17 cellular contexts compared by ENCODE assay signal in the genomic region with DNA sequence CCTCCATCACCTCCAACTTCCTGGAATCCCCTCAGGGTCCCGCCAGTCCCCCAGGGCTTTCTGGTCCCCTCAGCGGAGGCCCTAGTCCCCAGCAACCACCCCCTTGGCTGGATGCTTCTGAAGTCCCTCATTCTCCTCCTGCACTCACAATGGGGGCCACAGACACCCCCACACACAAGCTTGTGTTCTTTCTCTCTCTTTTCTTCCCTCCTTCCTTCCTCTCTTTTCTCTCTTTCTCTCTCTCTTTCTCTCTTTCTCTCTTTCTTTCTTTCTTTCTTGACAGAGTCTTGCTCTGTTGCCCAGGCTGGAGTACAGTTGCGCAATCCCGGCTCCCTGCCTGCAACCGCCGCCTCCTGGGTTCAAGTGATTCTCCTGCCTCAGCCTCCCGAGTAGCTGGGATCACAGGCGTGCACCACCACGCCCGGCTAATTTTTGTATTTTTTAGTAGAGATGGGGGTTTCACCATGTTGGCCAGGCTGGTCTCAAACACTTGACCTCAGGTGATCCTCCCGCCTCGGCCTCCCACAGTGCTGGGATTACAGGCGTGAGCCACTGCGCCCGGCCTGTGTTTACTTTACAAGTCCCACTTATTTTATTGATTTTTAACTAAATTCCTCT. TPM values are rescaled to one million over a fixed set of nuclear protein-coding genes. Genes with fewer than 3 reads are reported as not detected.
"Had no signal": no experiment of that assay in that cellular context is flagged by ENCODE, and none has a peak within 500 bp of the region (broad histone marks: within the 10 kb centered on the region; RNA-seq: fewer than 3 reads in every experiment).

No MANE protein-coding gene starts in this region.

RNA-seq across cellular contexts. Expression of gene NMRK2, which starts 14.6 kb away (rescaled TPM):
- total RNA-seq: activated B cell treated with CpG ODN at 0.5 μM for 24 hours; activated CD4-positive, alpha-beta memory T cell treated with anti-CD3 and anti-CD28 coated beads for 36 hours; activated CD4-positive, alpha-beta T cell treated with anti-CD3 and anti-CD28 coated beads, Interleukin-2, amount 10 ng/mL, durations not matched to agents 24 days and 14 days; activated CD8-positive, alpha-beta memory T cell treated with anti-CD3 and anti-CD28 coated beads for 36 hours; activated CD8-positive, alpha-beta T cell treated with anti-CD3 and anti-CD28 coated beads for 36 hours; activated naive CD4-positive, alpha-beta T cell treated with anti-CD3 and anti-CD28 coated beads for 36 hours; activated naive CD4-positive, alpha-beta T cell treated with anti-CD3 and anti-CD28 coated beads, Interleukin-2, amount 50 U/mL, for 72 hours; activated naive CD8-positive, alpha-beta T cell treated with anti-CD3 and anti-CD28 coated beads for 36 hours; activated T-cell treated with anti-CD3 and anti-CD28 coated beads, Interleukin-2, amount 50 U/mL, for 4 hours; activated T-cell treated with anti-CD3 and anti-CD28 coated beads, Interleukin-2, amount 50 U/mL, for 72 hours; activated T-helper 1 cell treated with anti-CD3 and anti-CD28 coated beads, Interleukin-12 subunit alpha, Interleukin-12 subunit beta, Interleukin-2, Interleukin-4 antibody, amounts not matched to agents 30 ng/mL and 10 ng/mL and 1 ng/mL, durations not matched to agents 14 hours and 24 hours and 36 hours; activated T-helper 17 cell treated with anti-CD3 and anti-CD28 coated beads, Interleukin-2, amount 50 U/mL, for 72 hours; body of pancreas; T-cell; T-helper 1 cell treated with Interleukin-12 subunit alpha and Interleukin-12 subunit beta and Interleukin-4 antibody, amounts not matched to agents 30 ng/mL and 1 ng/mL, for 36 hours; T-helper 17 cell; T-helper 2 cell treated with Interferon-gamma antibody and Interleukin-4, amounts not matched to agents 100 ng/mL and 5 ng/mL, for 36 hours had no signal
